ENCODE assay signal across 8 cellular contexts in the genomic region with DNA sequence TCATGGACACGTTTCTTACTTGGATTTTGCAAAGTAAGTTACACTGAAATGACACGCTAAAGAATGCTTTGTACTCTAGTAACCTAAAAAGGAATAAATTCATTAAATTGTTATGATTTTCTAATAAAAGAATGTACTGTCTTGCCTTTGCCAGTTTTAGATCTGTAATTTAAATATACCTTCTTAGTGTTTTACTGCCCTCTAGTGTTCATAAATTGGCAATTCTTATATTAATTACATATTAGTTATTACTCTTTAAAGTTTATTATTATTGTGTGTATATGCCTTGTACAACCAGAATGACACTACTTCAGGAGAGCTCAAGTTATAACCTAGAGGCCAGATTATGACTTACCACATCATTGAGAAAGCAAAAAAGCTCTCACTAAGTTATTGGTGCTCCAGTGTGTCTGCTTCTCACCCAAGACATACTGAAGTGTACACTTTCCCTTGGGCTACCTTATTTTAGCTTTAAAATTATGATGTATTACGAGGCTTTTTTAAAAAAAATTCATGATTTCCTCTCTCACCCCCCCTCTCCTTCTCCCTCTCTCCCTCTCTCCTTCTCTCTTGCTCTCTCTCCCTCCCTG.
A peak's percentile ranks its signal among the peaks of the same experiment; 100 is the strongest.
DNase-seq lines count a peak whose midpoint lies in the region; ATAC-seq, FAIRE-seq and TF ChIP-seq lines count a peak whose summit lies in the region.

No MANE protein-coding gene starts in this region.

- H3K79me2 ChIP-seq in endothelial cell of umbilical vein (ENCODE audit: control insufficient read depth, insufficient read depth, low read length), result no peaks in the 10 kb centered on the region

- no peaks in the 10 kb centered on the region for H3K36me3 Mint-ChIP-seq in activated CD4-positive, alpha-beta T cell treated with anti-CD3 and anti-CD28 coated beads, Interleukin-2, amount 10 ng/mL, durations not matched to agents 7 days and 5 days (ENCODE audit: low read depth)

- H3K4me3 ChIP-seq in endothelial cell of umbilical vein (replicated peaks in 1 of 3; ENCODE audit: insufficient read depth in 1 of 3, low read depth in 1 of 3, low read length in 3 of 3) (no peak overlapping the region), ovary (no peak overlapping the region)

- dilution Hi-C loops in endothelial cell of umbilical vein (cut with MboI; ENCODE audit: extremely low pct_ligation_motif_present, low sequenced_read_pairs), result no loop called here

- no peak overlapping the region for H2AFZ ChIP-seq in endothelial cell of umbilical vein (ENCODE audit: low read depth, low read length)

- no peaks in the 10 kb centered on the region for H4K20me1 ChIP-seq in endothelial cell of umbilical vein (replicated peaks; ENCODE audit: control insufficient read depth, extremely low read depth, insufficient read depth, low read length)

- H3K27ac ChIP-seq in endothelial cell of umbilical vein (ENCODE audit: insufficient read depth, low read depth, low read length), result no peak overlapping the region
- no peak overlapping the region for H3K27ac ChIP-seq in ovary

- POLR2A ChIA-PET in endothelial cell of umbilical vein (lab: Charles Lee), result interaction anchor here (0.5 kb wide), 1 partner anchor 149 kb away, joined by 11 read pairs; no protein-coding TSS in a partner anchor
- POLR2A ChIA-PET in activated CD4-positive, alpha-beta T cell treated with anti-CD3 and anti-CD28 coated beads, Interleukin-2, amount 10 ng/mL, durations not matched to agents 7 days and 5 days (lab: Charles Lee), result no interaction called here

- WGBS in ovary, 3 donors, result 18 to 22% (median 21%) methylated on average over 3 of the region's 3 CpGs

- H3K9me3 Mint-ChIP-seq in activated CD4-positive, alpha-beta T cell treated with anti-CD3 and anti-CD28 coated beads, Interleukin-2, amount 10 ng/mL, durations not matched to agents 7 days and 5 days, result no peaks in the 10 kb centered on the region

- H3K4me3 Mint-ChIP-seq in activated CD4-positive, alpha-beta T cell treated with anti-CD3 and anti-CD28 coated beads, Interleukin-2, amount 10 ng/mL, durations not matched to agents 7 days and 5 days, result no peak overlapping the region

- TF ChIP-seq CTCF in endothelial cell of umbilical vein (IDR thresholded peaks at IDR 0.05; ENCODE audit: extremely low read depth in 1 of 2, insufficient read depth in 1 of 2, low read depth in 1 of 2, low read length in 2 of 2) (no peak), ovary (IDR thresholded peaks at IDR 0.05) (peak; percentile 26 to 49 (median 45))

- peak; percentile 56 for DNase-seq in DMS114 treated with DMSO at 0.1 percent for 48 hours (lab: John Stamatoyannopoulos, UW; ENCODE audit: unreplicated experiment)
- peak; percentile 63 for DNase-seq in OCI-M1 (lab: John Stamatoyannopoulos, UW)
- DNase-seq in endothelial cell of umbilical vein (ENCODE audit: low read depth, low spot score), result peak; percentile 41
- DNase-seq in ovary, result no peak
- no peak for DNase-seq in activated CD4-positive, alpha-beta T cell treated with anti-CD3 and anti-CD28 coated beads, Interleukin-2, amount 10 ng/mL, durations not matched to agents 7 days and 5 days

- H3K4me1 ChIP-seq in endothelial cell of umbilical vein (ENCODE audit: control insufficient read depth, extremely low read depth, insufficient read depth, low read length), result no peaks in the 10 kb centered on the region
- no peaks in the 10 kb centered on the region for H3K4me1 ChIP-seq in ovary (ENCODE audit: insufficient read depth)

- H3K4me2 ChIP-seq in endothelial cell of umbilical vein (ENCODE audit: insufficient read depth, low read length), result no peak overlapping the region

- no peak for TF ChIP-seq EP300 in ovary (IDR thresholded peaks at IDR 0.05)

- TF ChIP-seq POLR2A in endothelial cell of umbilical vein (IDR thresholded peaks at IDR 0.05; ENCODE audit: low read depth, low read length) (no peak), ovary (IDR thresholded peaks at IDR 0.05) (no peak)

- BruUV-seq in endothelial cell of umbilical vein (replicated peaks; lab: Mats Ljungman, UMichigan), result no TSS peak

- H3K4me1 Mint-ChIP-seq in activated CD4-positive, alpha-beta T cell treated with anti-CD3 and anti-CD28 coated beads, Interleukin-2, amount 10 ng/mL, durations not matched to agents 7 days and 5 days, result peaks cover 9% of the 10 kb centered on the region

- H3K27ac Mint-ChIP-seq in activated CD4-positive, alpha-beta T cell treated with anti-CD3 and anti-CD28 coated beads, Interleukin-2, amount 10 ng/mL, durations not matched to agents 7 days and 5 days, result no peak overlapping the region

- no peak for FAIRE-seq in endothelial cell of umbilical vein (lab: Jason Lieb, UNC)

- no peaks in the 10 kb centered on the region for H3K27me3 Mint-ChIP-seq in activated CD4-positive, alpha-beta T cell treated with anti-CD3 and anti-CD28 coated beads, Interleukin-2, amount 10 ng/mL, durations not matched to agents 7 days and 5 days

- CTCF ChIA-PET in endothelial cell of umbilical vein (lab: Charles Lee), result interaction anchor here (0.8 to 6.6 kb wide), 18 partner anchors 9 to 380 kb away, joined by 3 to 126 read pairs (median 8); a partner anchor contains a TSS
- CTCF ChIA-PET in activated CD4-positive, alpha-beta T cell treated with anti-CD3 and anti-CD28 coated beads, Interleukin-2, amount 10 ng/mL, durations not matched to agents 7 days and 5 days (lab: Charles Lee), result interaction anchor here (1.0 to 1.4 kb wide), 4 partner anchors 10 to 252 kb away, joined by 3 to 4 read pairs (median 3); no protein-coding TSS in a partner anchor

- H3K36me3 ChIP-seq in endothelial cell of umbilical vein (ENCODE audit: control insufficient read depth in 2 of 2, extremely low read depth in 1 of 2, insufficient read depth in 2 of 2, low read length in 2 of 2) (no peaks in the 10 kb centered on the region), ovary (no peaks in the 10 kb centered on the region)

- no peak overlapping the region for H3K9ac ChIP-seq in endothelial cell of umbilical vein (replicated peaks; ENCODE audit: extremely low read depth, insufficient read depth, low read length)

- intact Hi-C loops in endothelial cell of umbilical vein (cut with micrococcal nuclease) (loop anchor here (1.0 to 10.0 kb wide), 7 partner anchors 57 to 610 kb away; a partner anchor contains a TSS), ovary (cut with DNase I) (loop anchor here (5.0 to 10.0 kb wide), 3 partner anchors 250 to 380 kb away; a partner anchor contains a TSS)

- H3K9me1 ChIP-seq in endothelial cell of umbilical vein (replicated peaks; ENCODE audit: control insufficient read depth, extremely low read depth, insufficient read depth, low read length), result no peaks in the 10 kb centered on the region

- no peaks in the 10 kb centered on the region for H3K9me3 ChIP-seq in endothelial cell of umbilical vein (replicated peaks; ENCODE audit: control insufficient read depth, insufficient read depth, low read length)
- no peaks in the 10 kb centered on the region for H3K9me3 ChIP-seq in ovary

- H3K27me3 ChIP-seq in endothelial cell of umbilical vein (ENCODE audit: control insufficient read depth in 2 of 2, insufficient read depth in 2 of 2, low read length in 2 of 2) (no peaks in the 10 kb centered on the region), ovary (no peaks in the 10 kb centered on the region)

- ATAC-seq in HG03439 (IDR thresholded peaks at IDR 0.05; ENCODE audit: unreplicated experiment) (peak; percentile 55), HG02840 (IDR thresholded peaks at IDR 0.05; ENCODE audit: low FRiP score, unreplicated experiment) (no peak)
- ATAC-seq in activated CD4-positive, CD25-positive, alpha-beta regulatory T cell treated with anti-CD3 and anti-CD28 coated beads, Interleukin-2, amount 50 U/mL, for 24 hours, result no peak

TF ChIP-seq in endothelial cell of umbilical vein, 7 proteins besides CTCF, POLR2A, EP300 and RAD21:
- TF ChIP-seq POLR2AphosphoS5 (IDR thresholded peaks at IDR 0.05; ENCODE audit: insufficient read depth, low read depth, low read length) (no peak), EZH2 (IDR thresholded peaks at IDR 0.05; ENCODE audit: borderline replicate concordance, low read depth, low read length, severe bottlenecking) (no peak), JUN (IDR thresholded peaks at IDR 0.05; ENCODE audit: borderline replicate concordance, insufficient read depth, insufficient read length, low read depth) (no peak), FOS (IDR thresholded peaks at IDR 0.05; ENCODE audit: borderline replicate concordance, insufficient read depth, low read length) (no peak), MYC (IDR thresholded peaks at IDR 0.05; ENCODE audit: low read depth, low read length) (no peak), GATA2 (IDR thresholded peaks at IDR 0.05; ENCODE audit: insufficient read depth, insufficient read length, low read depth, low read length) (no peak)
- TF ChIP-seq, protein P1, sequence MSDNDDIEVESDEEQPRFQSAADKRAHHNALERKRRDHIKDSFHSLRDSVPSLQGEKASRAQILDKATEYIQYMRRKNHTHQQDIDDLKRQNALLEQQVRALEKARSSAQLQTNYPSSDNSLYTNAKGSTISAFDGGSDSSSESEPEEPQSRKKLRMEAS (IDR thresholded peaks at IDR 0.05; ENCODE audit: insufficient read depth, insufficient read length), result no peak

Comparison
In these comparisons a context has a peak if more than half of its experiments do, and no peak if none do; other contexts are left out.
1. DNase-seq: peak in DMS114 treated with DMSO at 0.1 percent for 48 hours (single experiment), OCI-M1 (single experiment) and endothelial cell of umbilical vein (single experiment); none in ovary (0 of 5) and activated CD4-positive, alpha-beta T cell treated with anti-CD3 and anti-CD28 coated beads, Interleukin-2, amount 10 ng/mL, durations not matched to agents 7 days and 5 days (single experiment).
2. CTCF ChIP-seq: peak in ovary (3 of 3); none in endothelial cell of umbilical vein (0 of 2).